Comparison of ENCODE assay signal across 11 cellular contexts in genomic region chr10:112677689-112678088, GRCh38.
"Had no signal": no experiment of that assay in that cellular context is flagged by ENCODE, and none has a peak within 500 bp of the region (broad histone marks: within the 10 kb centered on the region; RNA-seq: fewer than 3 reads in every experiment).

No MANE protein-coding gene starts in this region.

- H3K27me3 ChIP-seq: gastroesophageal sphincter, sigmoid colon had no signal

- DNase-seq: activated CD4-positive, alpha-beta memory T cell treated with anti-CD3 and anti-CD28 coated beads for 36 hours; activated naive CD8-positive, alpha-beta T cell treated with anti-CD3 and anti-CD28 coated beads, Interleukin-2, amount 50 U/mL, for 24 hours; activated T-cell treated with anti-CD3 and anti-CD28 coated beads, Interleukin-2, amount 50 U/mL, for 48 hours; cortex of kidney; effector memory CD4-positive, alpha-beta T cell; left ventricle myocardium superior; sigmoid colon; stimulated activated CD4-positive, alpha-beta T cell treated with anti-CD3 and anti-CD28 coated beads, Interleukin-4, amount 100 ng/mL, for 1 hour had no signal

- H3K9me3 ChIP-seq: gastroesophageal sphincter, sigmoid colon had no signal

- H3K27ac ChIP-seq: gastroesophageal sphincter, sigmoid colon, VCaP had no signal

- H3K4me1 ChIP-seq: gastroesophageal sphincter had no signal

- H3K36me3 ChIP-seq: sigmoid colon had no signal

- H3K4me3 ChIP-seq: gastroesophageal sphincter, sigmoid colon had no signal

- FAIRE-seq: keratinocyte had no signal
